In genomic region chr4:158837527-158838141, GRCh38 we compare ENCODE assay signal across 1 cellular context.
TF ChIP-seq lines count a peak whose summit lies in the region.

No MANE protein-coding gene starts in this region.

TF ChIP-seq in HepG2, 621 proteins besides CTCF, POLR2A, EP300 and RAD21 (continued from another document):
- TF ChIP-seq, protein P1, sequence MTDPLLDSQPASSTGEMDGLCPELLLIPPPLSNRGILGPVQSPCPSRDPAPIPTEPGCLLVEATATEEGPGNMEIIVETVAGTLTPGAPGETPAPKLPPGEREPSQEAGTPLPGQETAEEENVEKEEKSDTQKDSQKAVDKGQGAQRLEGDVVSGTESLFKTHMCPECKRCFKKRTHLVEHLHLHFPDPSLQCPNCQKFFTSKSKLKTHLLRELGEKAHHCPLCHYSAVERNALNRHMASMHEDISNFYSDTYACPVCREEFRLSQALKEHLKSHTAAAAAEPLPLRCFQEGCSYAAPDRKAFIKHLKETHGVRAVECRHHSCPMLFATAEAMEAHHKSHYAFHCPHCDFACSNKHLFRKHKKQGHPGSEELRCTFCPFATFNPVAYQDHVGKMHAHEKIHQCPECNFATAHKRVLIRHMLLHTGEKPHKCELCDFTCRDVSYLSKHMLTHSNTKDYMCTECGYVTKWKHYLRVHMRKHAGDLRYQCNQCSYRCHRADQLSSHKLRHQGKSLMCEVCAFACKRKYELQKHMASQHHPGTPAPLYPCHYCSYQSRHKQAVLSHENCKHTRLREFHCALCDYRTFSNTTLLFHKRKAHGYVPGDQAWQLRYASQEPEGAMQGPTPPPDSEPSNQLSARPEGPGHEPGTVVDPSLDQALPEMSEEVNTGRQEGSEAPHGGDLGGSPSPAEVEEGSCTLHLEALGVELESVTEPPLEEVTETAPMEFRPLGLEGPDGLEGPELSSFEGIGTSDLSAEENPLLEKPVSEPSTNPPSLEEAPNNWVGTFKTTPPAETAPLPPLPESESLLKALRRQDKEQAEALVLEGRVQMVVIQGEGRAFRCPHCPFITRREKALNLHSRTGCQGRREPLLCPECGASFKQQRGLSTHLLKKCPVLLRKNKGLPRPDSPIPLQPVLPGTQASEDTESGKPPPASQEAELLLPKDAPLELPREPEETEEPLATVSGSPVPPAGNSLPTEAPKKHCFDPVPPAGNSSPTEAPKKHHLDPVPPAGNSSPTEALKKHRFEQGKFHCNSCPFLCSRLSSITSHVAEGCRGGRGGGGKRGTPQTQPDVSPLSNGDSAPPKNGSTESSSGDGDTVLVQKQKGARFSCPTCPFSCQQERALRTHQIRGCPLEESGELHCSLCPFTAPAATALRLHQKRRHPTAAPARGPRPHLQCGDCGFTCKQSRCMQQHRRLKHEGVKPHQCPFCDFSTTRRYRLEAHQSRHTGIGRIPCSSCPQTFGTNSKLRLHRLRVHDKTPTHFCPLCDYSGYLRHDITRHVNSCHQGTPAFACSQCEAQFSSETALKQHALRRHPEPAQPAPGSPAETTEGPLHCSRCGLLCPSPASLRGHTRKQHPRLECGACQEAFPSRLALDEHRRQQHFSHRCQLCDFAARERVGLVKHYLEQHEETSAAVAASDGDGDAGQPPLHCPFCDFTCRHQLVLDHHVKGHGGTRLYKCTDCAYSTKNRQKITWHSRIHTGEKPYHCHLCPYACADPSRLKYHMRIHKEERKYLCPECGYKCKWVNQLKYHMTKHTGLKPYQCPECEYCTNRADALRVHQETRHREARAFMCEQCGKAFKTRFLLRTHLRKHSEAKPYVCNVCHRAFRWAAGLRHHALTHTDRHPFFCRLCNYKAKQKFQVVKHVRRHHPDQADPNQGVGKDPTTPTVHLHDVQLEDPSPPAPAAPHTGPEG (CRISPR knock-in tag; IDR thresholded peaks at IDR 0.05) = no peak
- no peak for TF ChIP-seq ZNF430 (CRISPR knock-in tag; IDR thresholded peaks at IDR 0.05)
- TF ChIP-seq, protein P2, sequence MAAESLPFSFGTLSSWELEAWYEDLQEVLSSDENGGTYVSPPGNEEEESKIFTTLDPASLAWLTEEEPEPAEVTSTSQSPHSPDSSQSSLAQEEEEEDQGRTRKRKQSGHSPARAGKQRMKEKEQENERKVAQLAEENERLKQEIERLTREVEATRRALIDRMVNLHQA (CRISPR knock-in tag; IDR thresholded peaks at IDR 0.05) = no peak
- peak; percentile 92 for TF ChIP-seq ZNF543 (CRISPR knock-in tag; IDR thresholded peaks at IDR 0.05)
- TF ChIP-seq CREB1 (IDR thresholded peaks at IDR 0.05) = no peak
- no peak for TF ChIP-seq CREB1 (CRISPR knock-in tag; IDR thresholded peaks at IDR 0.05)
- TF ChIP-seq DPF2 (CRISPR knock-in tag; IDR thresholded peaks at IDR 0.05; ENCODE audit: borderline replicate concordance, low read depth) = no peak
